In the genomic region with DNA sequence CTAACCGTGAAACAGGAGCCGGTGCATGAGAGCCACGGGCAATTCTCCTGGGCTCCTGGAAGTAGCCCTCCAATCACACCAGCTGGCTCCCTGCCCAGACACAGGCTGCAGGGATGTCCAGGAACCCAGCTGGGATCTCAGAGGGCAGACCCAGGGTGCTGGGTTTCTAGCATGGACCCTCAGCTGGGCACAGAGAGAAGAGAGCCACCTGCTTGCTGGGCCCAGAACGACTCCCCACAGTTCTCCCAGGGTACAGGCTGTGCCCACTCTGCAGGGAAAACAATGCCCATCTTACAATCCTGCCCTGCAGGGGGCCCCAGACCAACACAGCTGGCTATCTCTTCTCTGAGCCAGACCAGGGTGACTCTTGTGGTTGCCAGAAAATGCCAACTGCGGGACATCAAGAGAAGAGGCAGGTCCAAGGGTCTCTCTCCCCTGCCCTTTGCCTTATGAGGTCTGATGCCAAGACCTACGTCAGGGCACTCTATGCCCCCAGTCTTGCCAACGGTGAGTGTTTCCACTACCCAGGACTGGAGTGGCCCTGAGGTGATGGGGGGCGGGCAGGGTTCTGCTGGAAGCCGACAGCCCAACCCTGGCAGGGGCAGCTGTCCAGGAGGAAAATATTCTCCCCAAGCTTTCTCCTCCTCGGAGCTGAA, we compare ENCODE assay signal across 11 cellular contexts.
A peak's percentile ranks its signal among the peaks of the same experiment; 100 is the strongest.
DNase-seq lines count a peak whose midpoint lies in the region; ATAC-seq and TF ChIP-seq lines count a peak whose summit lies in the region.
"Had no signal": no experiment of that assay in that cellular context is flagged by ENCODE, and none has a peak within 500 bp of the region (broad histone marks: within the 10 kb centered on the region; RNA-seq: fewer than 3 reads in every experiment).

No MANE protein-coding gene starts in this region.

- no peaks in the 10 kb centered on the region for H3K4me1 Mint-ChIP-seq in progenitor cell of endocrine pancreas (ENCODE audit: low read depth)
- H3K4me1 Mint-ChIP-seq: activated B cell treated with CpG ODN at 0.5 μM for 24 hours had no signal

- H3K4me3 Mint-ChIP-seq in progenitor cell of endocrine pancreas (ENCODE audit: low read depth), result no peak overlapping the region
- H3K4me3 Mint-ChIP-seq: activated B cell treated with CpG ODN at 0.5 μM for 24 hours; CD4-positive, CD25-positive, alpha-beta regulatory T cell had no signal

- no peaks in the 10 kb centered on the region for H3K9me3 Mint-ChIP-seq in progenitor cell of endocrine pancreas (ENCODE audit: low read depth)
- H3K9me3 Mint-ChIP-seq: activated B cell treated with CpG ODN at 0.5 μM for 24 hours; CD4-positive, CD25-positive, alpha-beta regulatory T cell had no signal

- CTCF ChIA-PET in HEK293 (lab: Yijun Ruan, JAX), result interaction anchor here (0.6 to 1.4 kb wide), 9 partner anchors 9 to 1292 kb away, joined by 3 to 6 read pairs (median 4); no protein-coding TSS in a partner anchor

- DNase-seq in 8988T (peak; percentile 76), inferior parietal cortex (ENCODE audit: extremely low spot score) (peak; percentile 34), progenitor cell of endocrine pancreas (ENCODE audit: low spot score, unreplicated experiment) (no peak)
- DNase-seq in activated CD4-positive, alpha-beta T cell treated with anti-CD3 and anti-CD28 coated beads, Interleukin-2, amount 50 U/mL, for 4 hours, result no peak
- no peak for DNase-seq in stimulated activated CD4-positive, alpha-beta T cell treated with anti-CD3 and anti-CD28 coated beads, Interleukin-15, amount 100 ng/mL, for 24 hours
- DNase-seq: activated B cell treated with CpG ODN at 0.5 μM for 24 hours; CD4-positive, CD25-positive, alpha-beta regulatory T cell had no signal

- ATAC-seq in SK-N-SH treated with all-trans-retinoic acid at 6 μM for 48 hours (peak; percentile 75), GM21786 (IDR thresholded peaks at IDR 0.05; ENCODE audit: unreplicated experiment) (no peak)

- peak overlapping the region; percentile 16; the same call in 1 of the 2 replicates for H3K27ac ChIP-seq in HEK293 (ENCODE audit: extremely low read depth, low read depth, low read length)
- H3K27ac ChIP-seq: skin epidermis had no signal

- H3K36me3 Mint-ChIP-seq in progenitor cell of endocrine pancreas (ENCODE audit: insufficient read depth), result no peaks in the 10 kb centered on the region

- H3K36me3 ChIP-seq in HEK293 (ENCODE audit: control insufficient read depth in 2 of 2, insufficient read depth in 1 of 2, low read length in 2 of 2), result no peaks in the 10 kb centered on the region; a peak in 1 of 3 replicates

- POLR2A ChIA-PET in HEK293 (lab: Yijun Ruan, JAX), result interaction anchor here (1.5 kb wide), 1 partner anchor 84 kb away, joined by 3 read pairs; the partner anchor contains the start of gene PEPD

- H3K4me1 ChIP-seq in HEK293 (ENCODE audit: control insufficient read depth, insufficient read depth, low read length), result peaks cover 35% of the 10 kb centered on the region

- 0 out of 2 replicates have a peak, but pooled peaks have one; percentile 22 for TF ChIP-seq CTCF in HEK293 (tag by site-specific recombination; IDR thresholded peaks at IDR 0.05)
- no peak for TF ChIP-seq CTCF in progenitor cell of endocrine pancreas (IDR thresholded peaks at IDR 0.05; ENCODE audit: unreplicated experiment)

- no peaks in the 10 kb centered on the region for H3K27me3 Mint-ChIP-seq in progenitor cell of endocrine pancreas
- H3K27me3 Mint-ChIP-seq: activated B cell treated with CpG ODN at 0.5 μM for 24 hours; CD4-positive, CD25-positive, alpha-beta regulatory T cell had no signal

- no peak overlapping the region for H3K27ac Mint-ChIP-seq in progenitor cell of endocrine pancreas
- H3K27ac Mint-ChIP-seq: activated B cell treated with CpG ODN at 0.5 μM for 24 hours; CD4-positive, CD25-positive, alpha-beta regulatory T cell had no signal

- H3K9me3 ChIP-seq in HEK293 (ENCODE audit: control insufficient read depth, insufficient read depth, low read depth, low read length), result no peaks in the 10 kb centered on the region

- no peak overlapping the region for H3K4me3 ChIP-seq in HEK293 (ENCODE audit: low read depth, low read length)
- H3K4me3 ChIP-seq: skin epidermis had no signal

TF ChIP-seq in HEK293, 187 proteins besides CTCF, POLR2A, EP300 and RAD21 (continues in another document):
- TF ChIP-seq, protein P1, sequence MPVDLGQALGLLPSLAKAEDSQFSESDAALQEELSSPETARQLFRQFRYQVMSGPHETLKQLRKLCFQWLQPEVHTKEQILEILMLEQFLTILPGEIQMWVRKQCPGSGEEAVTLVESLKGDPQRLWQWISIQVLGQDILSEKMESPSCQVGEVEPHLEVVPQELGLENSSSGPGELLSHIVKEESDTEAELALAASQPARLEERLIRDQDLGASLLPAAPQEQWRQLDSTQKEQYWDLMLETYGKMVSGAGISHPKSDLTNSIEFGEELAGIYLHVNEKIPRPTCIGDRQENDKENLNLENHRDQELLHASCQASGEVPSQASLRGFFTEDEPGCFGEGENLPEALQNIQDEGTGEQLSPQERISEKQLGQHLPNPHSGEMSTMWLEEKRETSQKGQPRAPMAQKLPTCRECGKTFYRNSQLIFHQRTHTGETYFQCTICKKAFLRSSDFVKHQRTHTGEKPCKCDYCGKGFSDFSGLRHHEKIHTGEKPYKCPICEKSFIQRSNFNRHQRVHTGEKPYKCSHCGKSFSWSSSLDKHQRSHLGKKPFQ (tag by site-specific recombination; IDR thresholded peaks at IDR 0.05), result peak; percentile 89
- TF ChIP-seq ZBTB21 (tag by site-specific recombination; IDR thresholded peaks at IDR 0.05) (no peak), OSR2 (tag by site-specific recombination; IDR thresholded peaks at IDR 0.05) (peak; percentile 90), ZNF423 (tag by site-specific recombination; IDR thresholded peaks at IDR 0.05) (peak; percentile 95), GLIS2 (tag by site-specific recombination; IDR thresholded peaks at IDR 0.05) (peak; percentile 56; the same call in 1 of the 2 replicates), ZBTB8A (tag by site-specific recombination; IDR thresholded peaks at IDR 0.05) (peak; percentile 86), IKZF3 (tag by site-specific recombination; IDR thresholded peaks at IDR 0.05) (peak; percentile 61), GLI2 (tag by site-specific recombination; IDR thresholded peaks at IDR 0.05; ENCODE audit: borderline replicate concordance, low read depth) (no peak), GLIS1 (tag by site-specific recombination; IDR thresholded peaks at IDR 0.05) (peak; percentile 38; the same call in 1 of the 2 replicates), ZNF521 (tag by site-specific recombination; IDR thresholded peaks at IDR 0.05) (no peak)
- TF ChIP-seq, protein P2, sequence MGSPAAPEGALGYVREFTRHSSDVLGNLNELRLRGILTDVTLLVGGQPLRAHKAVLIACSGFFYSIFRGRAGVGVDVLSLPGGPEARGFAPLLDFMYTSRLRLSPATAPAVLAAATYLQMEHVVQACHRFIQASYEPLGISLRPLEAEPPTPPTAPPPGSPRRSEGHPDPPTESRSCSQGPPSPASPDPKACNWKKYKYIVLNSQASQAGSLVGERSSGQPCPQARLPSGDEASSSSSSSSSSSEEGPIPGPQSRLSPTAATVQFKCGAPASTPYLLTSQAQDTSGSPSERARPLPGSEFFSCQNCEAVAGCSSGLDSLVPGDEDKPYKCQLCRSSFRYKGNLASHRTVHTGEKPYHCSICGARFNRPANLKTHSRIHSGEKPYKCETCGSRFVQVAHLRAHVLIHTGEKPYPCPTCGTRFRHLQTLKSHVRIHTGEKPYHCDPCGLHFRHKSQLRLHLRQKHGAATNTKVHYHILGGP (tag by site-specific recombination; IDR thresholded peaks at IDR 0.05), result peak; percentile 20; the same call in 1 of the 2 replicates

TF ChIP-seq in SK-N-SH treated with all-trans-retinoic acid at 6 μM for 48 hours, 23 proteins besides CTCF, POLR2A, EP300 and RAD21:
- TF ChIP-seq TSHZ2 (CRISPR knock-in tag; IDR thresholded peaks at IDR 0.05), result peak; percentile 25; the same call in 1 of the 2 replicates
- TF ChIP-seq ZFP3 (CRISPR knock-in tag; IDR thresholded peaks at IDR 0.05), result no peak

Comparison
In these comparisons a context has a peak if more than half of its experiments do, and no peak if none do; other contexts are left out.
1. DNase-seq: peak in 8988T (single experiment) and inferior parietal cortex (single experiment); none in progenitor cell of endocrine pancreas (single experiment), activated CD4-positive, alpha-beta T cell treated with anti-CD3 and anti-CD28 coated beads, Interleukin-2, amount 50 U/mL, for 4 hours (0 of 2) and stimulated activated CD4-positive, alpha-beta T cell treated with anti-CD3 and anti-CD28 coated beads, Interleukin-15, amount 100 ng/mL, for 24 hours (single experiment).